37 cellular contexts compared by ENCODE assay signal in genomic region chr17:4057731-4058130, GRCh38.
"Had no signal": no experiment of that assay in that cellular context is flagged by ENCODE, and none has a peak within 500 bp of the region (broad histone marks: within the 10 kb centered on the region; RNA-seq: fewer than 3 reads in every experiment).

No MANE protein-coding gene starts in this region.

- ATAC-seq: activated CD8-positive, alpha-beta T cell treated with anti-CD3 and anti-CD28 coated beads for 36 hours; activated naive CD4-positive, alpha-beta T cell treated with anti-CD3 and anti-CD28 coated beads, Interleukin-2, amount 50 U/mL, for 72 hours; activated T-cell treated with anti-CD3 and anti-CD28 coated beads, Interleukin-2, amount 50 U/mL, for 4 hours; activated T-cell treated with anti-CD3 and anti-CD28 coated beads, Interleukin-2, amount 50 U/mL, for 72 hours; activated T-helper 17 cell treated with anti-CD3 and anti-CD28 coated beads, Interleukin-2, amount 50 U/mL, for 72 hours; body of pancreas had no signal

- H3K4me1 Mint-ChIP-seq: activated B cell treated with CpG ODN at 0.5 μM for 24 hours; central memory CD8-positive, alpha-beta T cell had no signal

- H3K9me3 Mint-ChIP-seq: activated B cell treated with CpG ODN at 0.5 μM for 24 hours; activated CD4-positive, alpha-beta memory T cell treated with anti-CD3 and anti-CD28 coated beads for 36 hours; activated CD4-positive, alpha-beta T cell treated with anti-CD3 and anti-CD28 coated beads, Interleukin-2, amount 10 ng/mL, durations not matched to agents 24 days and 14 days; activated CD8-positive, alpha-beta T cell treated with anti-CD3 and anti-CD28 coated beads for 36 hours; activated naive CD4-positive, alpha-beta T cell treated with anti-CD3 and anti-CD28 coated beads for 36 hours; activated naive CD4-positive, alpha-beta T cell treated with anti-CD3 and anti-CD28 coated beads, Interleukin-2, amount 50 U/mL, for 72 hours; activated naive CD8-positive, alpha-beta T cell treated with anti-CD3 and anti-CD28 coated beads, Interleukin-2, amount 10 ng/mL, durations not matched to agents 7 days and 5 days; activated T-cell treated with anti-CD3 and anti-CD28 coated beads, Interleukin-2, amount 50 U/mL, for 4 hours; activated T-cell treated with anti-CD3 and anti-CD28 coated beads, Interleukin-2, amount 50 U/mL, for 72 hours; activated T-helper 1 cell treated with anti-CD3 and anti-CD28 coated beads, Interleukin-12 subunit alpha, Interleukin-12 subunit beta, Interleukin-2, Interleukin-4 antibody, amounts not matched to agents 30 ng/mL and 10 ng/mL and 1 ng/mL, durations not matched to agents 14 hours and 24 hours and 36 hours; activated T-helper 17 cell treated with anti-CD3 and anti-CD28 coated beads, Interleukin-2, amount 50 U/mL, for 72 hours; central memory CD8-positive, alpha-beta T cell; T-helper 1 cell treated with Interleukin-12 subunit alpha and Interleukin-12 subunit beta and Interleukin-4 antibody, amounts not matched to agents 30 μg/mL and 1 μg/mL, for 36 hours; T-helper 2 cell treated with Interferon-gamma antibody and Interleukin-4, amounts not matched to agents 5 μg/mL and 100 μg/mL, for 36 hours had no signal

- DNase-seq: activated B cell treated with CpG ODN at 0.5 μM for 24 hours; activated CD4-positive, alpha-beta memory T cell treated with anti-CD3 and anti-CD28 coated beads for 36 hours; activated CD4-positive, alpha-beta T cell treated with anti-CD3 and anti-CD28 coated beads for 4 hours; activated CD4-positive, alpha-beta T cell treated with anti-CD3 and anti-CD28 coated beads, Interleukin-2, amount 10 ng/mL, durations not matched to agents 24 days and 14 days; activated CD4-positive, alpha-beta T cell treated with anti-CD3 and anti-CD28 coated beads, Interleukin-2, amount 50 U/mL, for 1 hour; activated CD4-positive, alpha-beta T cell treated with anti-CD3 and anti-CD28 coated beads, Interleukin-2, amount 50 U/mL, for 4 hours; activated CD4-positive, CD25-positive, alpha-beta regulatory T cell treated with anti-CD3 and anti-CD28 coated beads, Interleukin-2, amount 50 U/mL, for 72 hours; activated CD8-positive, alpha-beta memory T cell treated with anti-CD3 and anti-CD28 coated beads, Interleukin-2, amount 50 U/mL, for 4 hours; activated CD8-positive, alpha-beta T cell treated with anti-CD3 and anti-CD28 coated beads for 36 hours; activated effector memory CD4-positive, alpha-beta T cell treated with anti-CD3 and anti-CD28 coated beads, Interleukin-2, amount 50 U/mL, for 16 hours; activated gamma-delta T cell treated with Interleukin-2 at 50 U/mL for 16 hours; activated naive CD4-positive, alpha-beta T cell; activated naive CD4-positive, alpha-beta T cell treated with anti-CD3 and anti-CD28 coated beads for 36 hours; activated naive CD4-positive, alpha-beta T cell treated with anti-CD3 and anti-CD28 coated beads, Interleukin-2, amount 50 U/mL, for 16 hours; activated naive CD8-positive, alpha-beta T cell treated with anti-CD3 and anti-CD28 coated beads, Interleukin-2, amount 10 ng/mL, durations not matched to agents 7 days and 5 days; activated T-cell treated with anti-CD3 and anti-CD28 coated beads for 4 hours; activated T-cell treated with anti-CD3 and anti-CD28 coated beads, Interleukin-2, amount 50 U/mL, for 1 hour; activated T-cell treated with anti-CD3 and anti-CD28 coated beads, Interleukin-2, amount 50 U/mL, for 4 hours; activated T-cell treated with anti-CD3 and anti-CD28 coated beads, Interleukin-2, amount 50 U/mL, for 72 hours; adrenal gland; amniotic stem cell; aorta; body of pancreas; brain microvascular endothelial cell; cerebellar nuclear complex; T-helper 1 cell; T-helper 2 cell; T-helper 9 cell had no signal

- H3K9me3 ChIP-seq: adrenal gland, body of pancreas, breast epithelium had no signal

- H3K27me3 Mint-ChIP-seq: activated B cell treated with CpG ODN at 0.5 μM for 24 hours; activated CD4-positive, alpha-beta memory T cell treated with anti-CD3 and anti-CD28 coated beads for 36 hours; activated CD4-positive, alpha-beta T cell treated with anti-CD3 and anti-CD28 coated beads, Interleukin-2, amount 10 ng/mL, durations not matched to agents 24 days and 14 days; activated CD8-positive, alpha-beta T cell treated with anti-CD3 and anti-CD28 coated beads for 36 hours; activated naive CD8-positive, alpha-beta T cell treated with anti-CD3 and anti-CD28 coated beads, Interleukin-2, amount 10 ng/mL, durations not matched to agents 7 days and 5 days; activated T-helper 17 cell treated with anti-CD3 and anti-CD28 coated beads, Interleukin-2, amount 50 U/mL, for 72 hours; central memory CD8-positive, alpha-beta T cell had no signal

- H3K4me3 ChIP-seq: adrenal gland, body of pancreas, breast epithelium, cardiac muscle cell had no signal

- H3K27ac Mint-ChIP-seq: activated B cell treated with CpG ODN at 0.5 μM for 24 hours; activated CD4-positive, alpha-beta memory T cell treated with anti-CD3 and anti-CD28 coated beads for 36 hours; activated CD8-positive, alpha-beta T cell treated with anti-CD3 and anti-CD28 coated beads for 36 hours; activated naive CD4-positive, alpha-beta T cell treated with anti-CD3 and anti-CD28 coated beads for 36 hours; activated naive CD8-positive, alpha-beta T cell treated with anti-CD3 and anti-CD28 coated beads, Interleukin-2, amount 10 ng/mL, durations not matched to agents 7 days and 5 days; activated T-cell treated with anti-CD3 and anti-CD28 coated beads, Interleukin-2, amount 50 U/mL, for 72 hours; activated T-helper 1 cell treated with anti-CD3 and anti-CD28 coated beads, Interleukin-12 subunit alpha, Interleukin-12 subunit beta, Interleukin-2, Interleukin-4 antibody, amounts not matched to agents 30 ng/mL and 10 ng/mL and 1 ng/mL, durations not matched to agents 14 hours and 24 hours and 36 hours; activated T-helper 17 cell treated with anti-CD3 and anti-CD28 coated beads, Interleukin-2, amount 50 U/mL, for 72 hours; T-helper 1 cell treated with Interleukin-12 subunit alpha and Interleukin-12 subunit beta and Interleukin-4 antibody, amounts not matched to agents 30 μg/mL and 1 μg/mL, for 36 hours; T-helper 2 cell treated with Interferon-gamma antibody and Interleukin-4, amounts not matched to agents 5 μg/mL and 100 μg/mL, for 36 hours had no signal

- H3K27ac ChIP-seq: body of pancreas, brain microvascular endothelial cell, breast epithelium, cardiac muscle cell, VCaP had no signal

- H3K27me3 ChIP-seq: adrenal gland, body of pancreas, brain microvascular endothelial cell, breast epithelium, cardiac muscle cell had no signal

- H3K4me3 Mint-ChIP-seq: activated B cell treated with CpG ODN at 0.5 μM for 24 hours; activated CD4-positive, alpha-beta memory T cell treated with anti-CD3 and anti-CD28 coated beads for 36 hours; activated CD4-positive, alpha-beta T cell treated with anti-CD3 and anti-CD28 coated beads, Interleukin-2, amount 10 ng/mL, durations not matched to agents 24 days and 14 days; activated CD8-positive, alpha-beta T cell treated with anti-CD3 and anti-CD28 coated beads for 36 hours; activated naive CD4-positive, alpha-beta T cell treated with anti-CD3 and anti-CD28 coated beads for 36 hours; activated naive CD8-positive, alpha-beta T cell treated with anti-CD3 and anti-CD28 coated beads, Interleukin-2, amount 10 ng/mL, durations not matched to agents 7 days and 5 days; activated T-cell treated with anti-CD3 and anti-CD28 coated beads, Interleukin-2, amount 50 U/mL, for 4 hours; activated T-cell treated with anti-CD3 and anti-CD28 coated beads, Interleukin-2, amount 50 U/mL, for 72 hours; activated T-helper 1 cell treated with anti-CD3 and anti-CD28 coated beads, Interleukin-12 subunit alpha, Interleukin-12 subunit beta, Interleukin-2, Interleukin-4 antibody, amounts not matched to agents 30 ng/mL and 10 ng/mL and 1 ng/mL, durations not matched to agents 14 hours and 24 hours and 36 hours; activated T-helper 17 cell treated with anti-CD3 and anti-CD28 coated beads, Interleukin-2, amount 50 U/mL, for 72 hours; central memory CD8-positive, alpha-beta T cell; T-helper 1 cell treated with Interleukin-12 subunit alpha and Interleukin-12 subunit beta and Interleukin-4 antibody, amounts not matched to agents 30 μg/mL and 1 μg/mL, for 36 hours; T-helper 2 cell treated with Interferon-gamma antibody and Interleukin-4, amounts not matched to agents 5 μg/mL and 100 μg/mL, for 36 hours had no signal

- H3K4me1 ChIP-seq: body of pancreas, breast epithelium had no signal
